1 cellular context compared by ENCODE assay signal in genomic region chr14:57291692-57292647, GRCh38.
TF ChIP-seq lines count a peak whose summit lies in the region.

No MANE protein-coding gene starts in this region.

TF ChIP-seq in GM23338, 12 proteins besides CTCF, POLR2A, EP300 and RAD21 (continued from another document):
- TF ChIP-seq, protein P1, sequence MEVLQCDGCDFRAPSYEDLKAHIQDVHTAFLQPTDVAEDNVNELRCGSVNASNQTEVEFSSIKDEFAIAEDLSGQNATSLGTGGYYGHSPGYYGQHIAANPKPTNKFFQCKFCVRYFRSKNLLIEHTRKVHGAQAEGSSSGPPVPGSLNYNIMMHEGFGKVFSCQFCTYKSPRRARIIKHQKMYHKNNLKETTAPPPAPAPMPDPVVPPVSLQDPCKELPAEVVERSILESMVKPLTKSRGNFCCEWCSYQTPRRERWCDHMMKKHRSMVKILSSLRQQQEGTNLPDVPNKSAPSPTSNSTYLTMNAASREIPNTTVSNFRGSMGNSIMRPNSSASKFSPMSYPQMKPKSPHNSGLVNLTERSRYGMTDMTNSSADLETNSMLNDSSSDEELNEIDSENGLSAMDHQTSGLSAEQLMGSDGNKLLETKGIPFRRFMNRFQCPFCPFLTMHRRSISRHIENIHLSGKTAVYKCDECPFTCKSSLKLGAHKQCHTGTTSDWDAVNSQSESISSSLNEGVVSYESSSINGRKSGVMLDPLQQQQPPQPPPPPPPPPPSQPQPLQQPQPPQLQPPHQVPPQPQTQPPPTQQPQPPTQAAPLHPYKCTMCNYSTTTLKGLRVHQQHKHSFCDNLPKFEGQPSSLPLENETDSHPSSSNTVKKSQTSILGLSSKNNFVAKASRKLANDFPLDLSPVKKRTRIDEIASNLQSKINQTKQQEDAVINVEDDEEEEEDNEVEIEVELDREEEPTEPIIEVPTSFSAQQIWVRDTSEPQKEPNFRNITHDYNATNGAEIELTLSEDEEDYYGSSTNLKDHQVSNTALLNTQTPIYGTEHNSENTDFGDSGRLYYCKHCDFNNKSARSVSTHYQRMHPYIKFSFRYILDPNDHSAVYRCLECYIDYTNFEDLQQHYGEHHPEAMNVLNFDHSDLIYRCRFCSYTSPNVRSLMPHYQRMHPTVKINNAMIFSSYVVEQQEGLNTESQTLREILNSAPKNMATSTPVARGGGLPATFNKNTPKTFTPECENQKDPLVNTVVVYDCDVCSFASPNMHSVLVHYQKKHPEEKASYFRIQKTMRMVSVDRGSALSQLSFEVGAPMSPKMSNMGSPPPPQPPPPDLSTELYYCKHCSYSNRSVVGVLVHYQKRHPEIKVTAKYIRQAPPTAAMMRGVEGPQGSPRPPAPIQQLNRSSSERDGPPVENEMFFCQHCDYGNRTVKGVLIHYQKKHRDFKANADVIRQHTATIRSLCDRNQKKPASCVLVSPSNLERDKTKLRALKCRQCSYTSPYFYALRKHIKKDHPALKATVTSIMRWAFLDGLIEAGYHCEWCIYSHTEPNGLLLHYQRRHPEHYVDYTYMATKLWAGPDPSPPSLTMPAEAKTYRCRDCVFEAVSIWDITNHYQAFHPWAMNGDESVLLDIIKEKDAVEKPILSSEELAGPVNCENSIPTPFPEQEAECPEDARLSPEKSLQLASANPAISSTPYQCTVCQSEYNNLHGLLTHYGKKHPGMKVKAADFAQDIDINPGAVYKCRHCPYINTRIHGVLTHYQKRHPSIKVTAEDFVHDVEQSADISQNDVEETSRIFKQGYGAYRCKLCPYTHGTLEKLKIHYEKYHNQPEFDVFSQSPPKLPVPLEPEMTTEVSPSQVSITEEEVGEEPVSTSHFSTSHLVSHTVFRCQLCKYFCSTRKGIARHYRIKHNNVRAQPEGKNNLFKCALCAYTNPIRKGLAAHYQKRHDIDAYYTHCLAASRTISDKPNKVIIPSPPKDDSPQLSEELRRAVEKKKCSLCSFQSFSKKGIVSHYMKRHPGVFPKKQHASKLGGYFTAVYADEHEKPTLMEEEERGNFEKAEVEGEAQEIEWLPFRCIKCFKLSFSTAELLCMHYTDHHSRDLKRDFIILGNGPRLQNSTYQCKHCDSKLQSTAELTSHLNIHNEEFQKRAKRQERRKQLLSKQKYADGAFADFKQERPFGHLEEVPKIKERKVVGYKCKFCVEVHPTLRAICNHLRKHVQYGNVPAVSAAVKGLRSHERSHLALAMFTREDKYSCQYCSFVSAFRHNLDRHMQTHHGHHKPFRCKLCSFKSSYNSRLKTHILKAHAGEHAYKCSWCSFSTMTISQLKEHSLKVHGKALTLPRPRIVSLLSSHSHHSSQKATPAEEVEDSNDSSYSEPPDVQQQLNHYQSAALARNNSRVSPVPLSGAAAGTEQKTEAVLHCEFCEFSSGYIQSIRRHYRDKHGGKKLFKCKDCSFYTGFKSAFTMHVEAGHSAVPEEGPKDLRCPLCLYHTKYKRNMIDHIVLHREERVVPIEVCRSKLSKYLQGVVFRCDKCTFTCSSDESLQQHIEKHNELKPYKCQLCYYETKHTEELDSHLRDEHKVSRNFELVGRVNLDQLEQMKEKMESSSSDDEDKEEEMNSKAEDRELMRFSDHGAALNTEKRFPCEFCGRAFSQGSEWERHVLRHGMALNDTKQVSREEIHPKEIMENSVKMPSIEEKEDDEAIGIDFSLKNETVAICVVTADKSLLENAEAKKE (CRISPR knock-in tag; IDR thresholded peaks at IDR 0.05) = no peak
- no peak for TF ChIP-seq JUNB (IDR thresholded peaks at IDR 0.05; ENCODE audit: unreplicated experiment)
- TF ChIP-seq ETS1 (IDR thresholded peaks at IDR 0.05) = no peak
- TF ChIP-seq CREB1 (CRISPR knock-in tag; IDR thresholded peaks at IDR 0.05; ENCODE audit: low read depth) = no peak
- TF ChIP-seq NANOG (IDR thresholded peaks at IDR 0.05; ENCODE audit: borderline replicate concordance) = no peak
- no peak for TF ChIP-seq EZH2phosphoT487 (IDR thresholded peaks at IDR 0.05; ENCODE audit: unreplicated experiment)
- no peak for TF ChIP-seq STAT1 (IDR thresholded peaks at IDR 0.05; ENCODE audit: unreplicated experiment)
- TF ChIP-seq EZH2 (IDR thresholded peaks at IDR 0.05; ENCODE audit: low read depth, unreplicated experiment) = no peak
